In genomic region chr11:28835790-28836189, GRCh38 we compare ENCODE assay signal across 1 cellular context.
TF ChIP-seq lines count a peak whose summit lies in the region.

No MANE protein-coding gene starts in this region.

TF ChIP-seq in IMR-90, 13 proteins besides CTCF, POLR2A, EP300 and RAD21:
- TF ChIP-seq BHLHE40 (IDR thresholded peaks at IDR 0.05; ENCODE audit: low read depth, low read length) (no peak), NFE2L2 (IDR thresholded peaks at IDR 0.05; ENCODE audit: low read depth, low read length) (peak; percentile 44; the same call in 1 of the 2 replicates), MAFK (IDR thresholded peaks at IDR 0.05; ENCODE audit: low read depth, low read length) (0 out of 2 replicates have a peak, but pooled peaks have one; percentile 25)
TF ChIP-seq in IMR-90: peak in this region for 2.
